In the genomic region with DNA sequence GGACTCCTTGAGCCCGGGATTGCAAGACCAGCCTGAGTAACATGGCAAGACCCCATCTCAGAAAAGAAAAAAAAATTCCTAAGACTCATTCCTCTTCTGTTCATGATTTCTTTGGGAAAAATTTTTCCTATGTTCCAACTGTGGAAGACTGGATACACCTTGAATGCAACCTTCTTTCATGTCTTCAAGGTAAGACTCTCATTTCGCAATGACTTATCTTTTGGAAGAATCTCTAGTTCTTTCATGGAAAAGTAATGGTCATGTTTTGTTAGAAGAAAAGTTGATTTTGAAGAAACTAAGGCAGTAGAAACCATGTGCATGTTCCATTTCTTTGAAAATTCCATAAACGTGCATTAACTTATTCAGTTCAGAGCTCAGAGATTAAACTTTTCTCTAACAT, we compare ENCODE assay signal across 21 cellular contexts.
"Had no signal": no experiment of that assay in that cellular context is flagged by ENCODE, and none has a peak within 500 bp of the region (broad histone marks: within the 10 kb centered on the region; RNA-seq: fewer than 3 reads in every experiment).

No MANE protein-coding gene starts in this region.

- ATAC-seq: activated CD4-positive, CD25-positive, alpha-beta regulatory T cell treated with anti-CD3 and anti-CD28 coated beads, Interleukin-2, amount 50 U/mL, for 24 hours; activated CD8-positive, alpha-beta T cell treated with anti-CD3 and anti-CD28 coated beads, Interleukin-2, amount 10 ng/mL, durations not matched to agents 7 days and 5 days had no signal

- FAIRE-seq: astrocyte had no signal

- DNase-seq: activated CD4-positive, alpha-beta T cell treated with anti-CD3 and anti-CD28 coated beads, Interleukin-2, amount 50 U/mL, for 1 hour; activated CD8-positive, alpha-beta T cell treated with anti-CD3 and anti-CD28 coated beads, Interleukin-2, amount 10 ng/mL, durations not matched to agents 7 days and 5 days; activated gamma-delta T cell treated with Interleukin-2 at 50 U/mL for 16 hours; amygdala; cortex of kidney; Karpas-422; MM.1S; NCI-H1105; NCI-H1436; NCI-H1694 treated with DMSO at 0.1 percent for 48 hours; NCI-H2029 treated with DMSO at 0.1 percent for 48 hours; NCI-H345; NCI-H510A; NCI-H526 treated with DMSO at 0.1 percent for 48 hours; NCI-H82; SIG-M5 had no signal

- H3K27ac Mint-ChIP-seq: activated CD8-positive, alpha-beta T cell treated with anti-CD3 and anti-CD28 coated beads, Interleukin-2, amount 10 ng/mL, durations not matched to agents 7 days and 5 days; activated naive CD8-positive, alpha-beta T cell; brain had no signal

- H3K9me3 Mint-ChIP-seq: brain; central memory CD8-positive, alpha-beta T cell had no signal

- H3K4me3 Mint-ChIP-seq: activated CD8-positive, alpha-beta T cell treated with anti-CD3 and anti-CD28 coated beads, Interleukin-2, amount 10 ng/mL, durations not matched to agents 7 days and 5 days; activated naive CD8-positive, alpha-beta T cell; brain; central memory CD8-positive, alpha-beta T cell had no signal

- H3K36me3 Mint-ChIP-seq: activated naive CD8-positive, alpha-beta T cell; brain had no signal
